8 cellular contexts compared by ENCODE assay signal in genomic region chr2:229921101-229921891, GRCh38. TPM values are rescaled to one million over a fixed set of nuclear protein-coding genes. Genes with fewer than 3 reads are reported as not detected.
DNase-seq lines count a peak whose midpoint lies in the region; ATAC-seq, FAIRE-seq and TF ChIP-seq lines count a peak whose summit lies in the region.

No MANE protein-coding gene starts in this region.

- intact Hi-C loops in kidney (cut with DNase I): no loop called here

- H3K9ac ChIP-seq in kidney (ENCODE audit: low read length in 2 of 2): peak overlapping the region; percentile 44 to 96

- FAIRE-seq in kidney (lab: Jason Lieb, UNC): no peak

- ATAC-seq in HG02588 (IDR thresholded peaks at IDR 0.05; ENCODE audit: unreplicated experiment): peak; percentile 29

- H3K27ac ChIP-seq in WERI-Rb-1: peak overlapping the region; percentile 91
- H3K27ac ChIP-seq in caudate nucleus (ENCODE audit: low read depth, low read length): peak overlapping the region; percentile 98
- peak overlapping the region; percentile 97 to 99 for H3K27ac ChIP-seq in kidney (ENCODE audit: low read depth in 2 of 2, low read length in 2 of 2)

- DNase-seq in DMS53 (lab: John Stamatoyannopoulos, UW) (peak; percentile 82), DMS53 treated with DMSO at 0.1 percent for 48 hours (lab: John Stamatoyannopoulos, UW; ENCODE audit: unreplicated experiment) (no peak), NCI-H1105 treated with DMSO at 0.1 percent for 48 hours (lab: John Stamatoyannopoulos, UW) (peak; percentile 44), WERI-Rb-1 (peak; percentile 77), caudate nucleus (lab: John Stamatoyannopoulos, UW) (peak in 57 of 61 donors; percentile 38 to 85 (median 71)), kidney (peak; percentile 90)
- DNase-seq in stimulated activated CD4-positive, alpha-beta T cell treated with anti-CD3 and anti-CD28 coated beads, Interleukin-15, amount 100 ng/mL, for 24 hours: peak; percentile 77

- H3K4me3 ChIP-seq in WERI-Rb-1 (ENCODE audit: low read depth, low read length) (peak overlapping the region; percentile 64), kidney (ENCODE audit: low read length in 2 of 2) (peak overlapping the region; percentile 85 to 88)

- no peaks in the 10 kb centered on the region for H3K9me3 ChIP-seq in WERI-Rb-1 (ENCODE audit: severe bottlenecking)
- H3K9me3 ChIP-seq in kidney (ENCODE audit: control insufficient read depth in 1 of 2, low read length in 2 of 2): no peaks in the 10 kb centered on the region

- peaks cover 10% of the 10 kb centered on the region for H3K36me3 ChIP-seq in WERI-Rb-1
- H3K36me3 ChIP-seq in kidney (ENCODE audit: control insufficient read depth in 1 of 2, insufficient read depth in 2 of 2, low read length in 2 of 2): peaks cover 0 to 8% of the 10 kb centered on the region in 2 donors

- no peaks in the 10 kb centered on the region for H3K27me3 ChIP-seq in WERI-Rb-1 (ENCODE audit: insufficient read depth, low read depth, severe bottlenecking)

- no peak for TF ChIP-seq CTCF in WERI-Rb-1 (IDR thresholded peaks at IDR 0.05; ENCODE audit: low read depth, low read length)
- TF ChIP-seq CTCF in kidney (IDR thresholded peaks at IDR 0.05; ENCODE audit: borderline replicate concordance, extremely low read depth, insufficient read depth): no peak

- peaks cover 4 to 13% of the 10 kb centered on the region in 2 donors for H3K4me1 ChIP-seq in kidney (ENCODE audit: control insufficient read depth in 1 of 2, insufficient read depth in 1 of 2, low read depth in 1 of 2, low read length in 2 of 2)

RNA-seq across cellular contexts. Expression of gene TRIP12, which starts 0.5 kb away (rescaled TPM):
- 225 TPM for total RNA-seq in kidney
- polyA plus RNA-seq in kidney (ENCODE audit: insufficient read depth, low read depth, low replicate concordance): 29.3 TPM

RNA-seq across cellular contexts. Expression of gene FBXO36, which starts 1.0 kb away (rescaled TPM):
- total RNA-seq in kidney: 5.4 TPM
- 3.8 TPM for polyA plus RNA-seq in kidney (ENCODE audit: insufficient read depth, low read depth, low replicate concordance)
